Comparison of ENCODE assay signal across 8 cellular contexts in genomic region chr16:89873822-89874689, GRCh38. TPM values are rescaled to one million over a fixed set of nuclear protein-coding genes. Genes with fewer than 3 reads are reported as not detected.
A peak's percentile ranks its signal among the peaks of the same experiment; 100 is the strongest.
DNase-seq lines count a peak whose midpoint lies in the region; ATAC-seq and TF ChIP-seq lines count a peak whose summit lies in the region.

No MANE protein-coding gene starts in this region.

- peaks cover 6 to 10% of the 10 kb centered on the region in 2 donors for H3K4me1 Mint-ChIP-seq in natural killer cell treated with Interleukin-12 subunit alpha and Interleukin-12 subunit beta and Interleukin-15 and Interleukin-18, amount 100 ng/mL, for 72 hours (ENCODE audit: low read depth in 2 of 2)
- H3K4me1 Mint-ChIP-seq in stimulated activated naive B cell treated with anti-CD40 and anti-IgM and Interleukin-4, amounts not matched to agents 10 μg/mL and 1 μg/mL and 100 μg/mL, for 72 hours, result peaks cover 8 to 25% of the 10 kb centered on the region in 2 donors

- peaks cover 12% of the 10 kb centered on the region for H3K36me3 Mint-ChIP-seq in natural killer cell treated with Interleukin-12 subunit alpha and Interleukin-12 subunit beta and Interleukin-15 and Interleukin-18, amount 100 ng/mL, for 72 hours
- H3K36me3 Mint-ChIP-seq in stimulated activated naive B cell treated with anti-CD40 and anti-IgM and Interleukin-4, amounts not matched to agents 10 μg/mL and 1 μg/mL and 100 μg/mL, for 72 hours, result peaks cover 19 to 21% of the 10 kb centered on the region in 2 donors

- H3K9me3 Mint-ChIP-seq in natural killer cell treated with Interleukin-12 subunit alpha and Interleukin-12 subunit beta and Interleukin-15 and Interleukin-18, amount 100 ng/mL, for 72 hours, result no peaks in the 10 kb centered on the region
- H3K9me3 Mint-ChIP-seq in stimulated activated naive B cell treated with anti-CD40 and anti-IgM and Interleukin-4, amounts not matched to agents 10 μg/mL and 1 μg/mL and 100 μg/mL, for 72 hours, result no peaks in the 10 kb centered on the region

- DNase-seq in DMS53 treated with DMSO at 0.1 percent for 48 hours (lab: John Stamatoyannopoulos, UW; ENCODE audit: unreplicated experiment) (peak; percentile 35), H4 (ENCODE audit: low spot score) (peak; percentile 91), LoVo (ENCODE audit: low spot score) (peak; percentile 91), SHP77 (lab: John Stamatoyannopoulos, UW) (peak; percentile 86 to 90), fibroblast of the aortic adventitia (ENCODE audit: low read depth) (peak; percentile 97)
- DNase-seq in activated effector memory CD4-positive, alpha-beta T cell treated with anti-CD3 and anti-CD28 coated beads, Interleukin-2, amount 50 U/mL, for 16 hours, result peak; percentile 98
- DNase-seq in natural killer cell treated with Interleukin-12 subunit alpha and Interleukin-12 subunit beta and Interleukin-15 and Interleukin-18, amount 100 ng/mL, for 72 hours (ENCODE audit: low spot score), result peak; percentile 97
- DNase-seq in stimulated activated naive B cell treated with anti-CD40 and anti-IgM and Interleukin-4, amounts not matched to agents 10 μg/mL and 1 μg/mL and 100 μg/mL, for 72 hours, result peak; percentile 96

- TF ChIP-seq CTCF in fibroblast of the aortic adventitia (IDR thresholded peaks at IDR 0.05; ENCODE audit: insufficient read depth, low read length), result no peak

- peak overlapping the region; percentile 90 for H3K4me3 Mint-ChIP-seq in natural killer cell treated with Interleukin-12 subunit alpha and Interleukin-12 subunit beta and Interleukin-15 and Interleukin-18, amount 100 ng/mL, for 72 hours
- peak overlapping the region; percentile 90 to 97 for H3K4me3 Mint-ChIP-seq in stimulated activated naive B cell treated with anti-CD40 and anti-IgM and Interleukin-4, amounts not matched to agents 10 μg/mL and 1 μg/mL and 100 μg/mL, for 72 hours

- peak; percentile 89 to 92 for ATAC-seq in natural killer cell treated with Interleukin-12 subunit alpha and Interleukin-12 subunit beta and Interleukin-15 and Interleukin-18, amount 100 ng/mL, for 72 hours
- ATAC-seq in stimulated activated naive B cell treated with anti-CD40 and anti-IgM and Interleukin-4, amounts not matched to agents 10 μg/mL and 1 μg/mL and 100 μg/mL, for 72 hours (replicated peaks), result peak; percentile 77 to 79

- no peaks in the 10 kb centered on the region for H3K27me3 Mint-ChIP-seq in natural killer cell treated with Interleukin-12 subunit alpha and Interleukin-12 subunit beta and Interleukin-15 and Interleukin-18, amount 100 ng/mL, for 72 hours
- H3K27me3 Mint-ChIP-seq in stimulated activated naive B cell treated with anti-CD40 and anti-IgM and Interleukin-4, amounts not matched to agents 10 μg/mL and 1 μg/mL and 100 μg/mL, for 72 hours, result no peaks in the 10 kb centered on the region

- H3K27ac Mint-ChIP-seq in natural killer cell treated with Interleukin-12 subunit alpha and Interleukin-12 subunit beta and Interleukin-15 and Interleukin-18, amount 100 ng/mL, for 72 hours, result peak overlapping the region; percentile 89 to 92
- peak overlapping the region; percentile 99 for H3K27ac Mint-ChIP-seq in stimulated activated naive B cell treated with anti-CD40 and anti-IgM and Interleukin-4, amounts not matched to agents 10 μg/mL and 1 μg/mL and 100 μg/mL, for 72 hours

- peak overlapping the region; percentile 86 for H3K4me3 ChIP-seq in fibroblast of the aortic adventitia (ENCODE audit: low read depth, low read length)

RNA-seq across cellular contexts. Expression of gene TCF25, which starts 0.7 kb away (rescaled TPM):
- total RNA-seq in H4 (2014; rRNA removed; shearing (Covaris generic)), result 95.7 and 97.1 TPM in 2 replicates
- total RNA-seq in fibroblast of the aortic adventitia (ENCODE audit: low replicate concordance), result 163 and 417 TPM in 2 replicates
- total RNA-seq in natural killer cell treated with Interleukin-12 subunit alpha and Interleukin-12 subunit beta and Interleukin-15 and Interleukin-18, amount 100 ng/mL, for 72 hours, result 100 to 1,000 TPM; 239 to 382 TPM

RNA-seq across cellular contexts. Expression of gene MC1R, which starts 44.6 kb away (rescaled TPM):
- 1.1 and 1.8 TPM in 2 replicates for total RNA-seq in H4 (2014; rRNA removed; shearing (Covaris generic))
- 5.2 and 8.1 TPM in 2 replicates for total RNA-seq in fibroblast of the aortic adventitia (ENCODE audit: low replicate concordance)
- 10 to 100 TPM in 1 of 2 donors, 1 to 10 TPM in 1; 9.3 to 13.0 TPM for total RNA-seq in natural killer cell treated with Interleukin-12 subunit alpha and Interleukin-12 subunit beta and Interleukin-15 and Interleukin-18, amount 100 ng/mL, for 72 hours

RNA-seq across cellular contexts. Expression of gene SPIRE2, which starts 45.8 kb away (rescaled TPM):
- total RNA-seq in H4 (2014; rRNA removed; shearing (Covaris generic)), result 4.6 and 5.0 TPM in 2 replicates
- total RNA-seq in fibroblast of the aortic adventitia (ENCODE audit: low replicate concordance), result 2.5 and 7.1 TPM in 2 replicates
- 1 to 10 TPM; 2.5 to 3.9 TPM for total RNA-seq in natural killer cell treated with Interleukin-12 subunit alpha and Interleukin-12 subunit beta and Interleukin-15 and Interleukin-18, amount 100 ng/mL, for 72 hours

RNA-seq across cellular contexts. Expression of gene TUBB3, which starts 49.1 kb away (rescaled TPM):
- total RNA-seq in H4 (2014; rRNA removed; shearing (Covaris generic)), result 217 and 304 TPM in 2 replicates
- 42.3 and 299 TPM in 2 replicates for total RNA-seq in fibroblast of the aortic adventitia (ENCODE audit: low replicate concordance)
- 10 to 100 TPM in 1 of 2 donors, 1 to 10 TPM in 1; 9.6 to 10.9 TPM for total RNA-seq in natural killer cell treated with Interleukin-12 subunit alpha and Interleukin-12 subunit beta and Interleukin-15 and Interleukin-18, amount 100 ng/mL, for 72 hours

RNA-seq across cellular contexts. Expression of gene FANCA, which starts 57.6 kb away (rescaled TPM):
- total RNA-seq in H4 (2014; rRNA removed; shearing (Covaris generic)), result 18.8 and 23.4 TPM in 2 replicates
- 0.90 and 27.0 TPM in 2 replicates for total RNA-seq in fibroblast of the aortic adventitia (ENCODE audit: low replicate concordance)
- 100 to 1,000 TPM in 1 of 2 donors, 10 to 100 TPM in 1; 77.5 to 364 TPM for total RNA-seq in natural killer cell treated with Interleukin-12 subunit alpha and Interleukin-12 subunit beta and Interleukin-15 and Interleukin-18, amount 100 ng/mL, for 72 hours

Comparison
In these comparisons a context has a peak if more than half of its experiments do, and no peak if none do; other contexts are left out.
1. Peak in every context shown above with its lines: DNase-seq, ATAC-seq and H3K4me3 ChIP-seq.
2. DNase-seq: peak in every context shown above with its lines; median percentile 98 in activated effector memory CD4-positive, alpha-beta T cell treated with anti-CD3 and anti-CD28 coated beads, Interleukin-2, amount 50 U/mL, for 16 hours; 97 in fibroblast of the aortic adventitia; 97 in natural killer cell treated with Interleukin-12 subunit alpha and Interleukin-12 subunit beta and Interleukin-15 and Interleukin-18, amount 100 ng/mL, for 72 hours; 96 in stimulated activated naive B cell treated with anti-CD40 and anti-IgM and Interleukin-4, amounts not matched to agents 10 μg/mL and 1 μg/mL and 100 μg/mL, for 72 hours; 91 in H4; 91 in LoVo; 88 in SHP77; 35 in DMS53 treated with DMSO at 0.1 percent for 48 hours.